In the genomic region with DNA sequence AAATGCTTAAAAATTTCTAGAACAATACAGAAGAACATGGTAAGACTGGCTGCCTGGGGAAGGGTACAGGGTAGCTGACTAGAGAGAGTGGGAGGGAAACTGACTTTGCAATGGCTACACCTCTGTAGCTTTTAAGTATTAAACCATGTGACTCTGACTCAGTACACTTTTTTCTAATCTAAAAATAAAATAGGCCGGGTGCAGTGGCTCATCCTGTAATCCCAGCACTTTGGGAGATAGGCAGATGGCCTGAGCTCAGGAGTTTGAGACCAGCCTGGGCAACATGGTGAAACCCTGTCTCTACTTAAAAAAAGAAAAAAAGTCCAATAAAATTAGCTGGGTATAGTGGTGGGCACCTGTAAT, we compare ENCODE assay signal across 11 cellular contexts. TPM values are rescaled to one million over a fixed set of nuclear protein-coding genes. Genes with fewer than 3 reads are reported as not detected.
A peak's percentile ranks its signal among the peaks of the same experiment; 100 is the strongest.
DNase-seq lines count a peak whose midpoint lies in the region; ATAC-seq and TF ChIP-seq lines count a peak whose summit lies in the region.
"Had no signal": no experiment of that assay in that cellular context is flagged by ENCODE, and none has a peak within 500 bp of the region (broad histone marks: within the 10 kb centered on the region; RNA-seq: fewer than 3 reads in every experiment).

No MANE protein-coding gene starts in this region.

- TF ChIP-seq POLR2A in breast epithelium (IDR thresholded peaks at IDR 0.05) (no peak), body of pancreas (IDR thresholded peaks at IDR 0.05) (no peak)

- peaks cover 26% of the 10 kb centered on the region for H3K4me1 Mint-ChIP-seq in MCF 10A (ENCODE audit: insufficient read depth, unreplicated experiment)
- peaks cover 0 to 3% (median 0%) of the 10 kb centered on the region in 7 donors for H3K4me1 Mint-ChIP-seq in naive thymus-derived CD4-positive, alpha-beta T cell

- H3K4me3 Mint-ChIP-seq in MCF 10A (ENCODE audit: unreplicated experiment): no peak overlapping the region
- H3K4me3 Mint-ChIP-seq in naive thymus-derived CD4-positive, alpha-beta T cell: no peak overlapping the region

- H3K9me3 ChIP-seq in breast epithelium (no peaks in the 10 kb centered on the region), body of pancreas (no peaks in the 10 kb centered on the region), upper lobe of right lung (no peaks in the 10 kb centered on the region)
- no peaks in the 10 kb centered on the region for H3K9me3 ChIP-seq in naive thymus-derived CD4-positive, alpha-beta T cell (ENCODE audit: control insufficient read depth in 2 of 3, low read length in 3 of 3)
- H3K9me3 ChIP-seq: vagina had no signal

- POLR2A ChIA-PET in MCF 10A (lab: Yijun Ruan, JAX): interaction anchor here (0.5 to 2.0 kb wide), 9 partner anchors 8 to 791 kb away, joined by 3 to 10 read pairs (median 4); partner anchors contain the start of genes DPM1 and MOCS3
- POLR2A ChIA-PET in naive thymus-derived CD4-positive, alpha-beta T cell (lab: Charles Lee): no interaction called here

- H3K9me3 Mint-ChIP-seq in MCF 10A (ENCODE audit: unreplicated experiment): no peaks in the 10 kb centered on the region
- peaks cover 0 to 5% (median 0%) of the 10 kb centered on the region in 11 donors for H3K9me3 Mint-ChIP-seq in naive thymus-derived CD4-positive, alpha-beta T cell

- H3K27me3 ChIP-seq in breast epithelium (no peaks in the 10 kb centered on the region), body of pancreas (no peaks in the 10 kb centered on the region), upper lobe of right lung (no peaks in the 10 kb centered on the region)
- H3K27me3 ChIP-seq in naive thymus-derived CD4-positive, alpha-beta T cell (ENCODE audit: control insufficient read depth in 2 of 2, insufficient read depth in 2 of 2, low read length in 2 of 2): no peaks in the 10 kb centered on the region
- H3K27me3 ChIP-seq: vagina had no signal

- TF ChIP-seq CTCF in MCF 10A (IDR thresholded peaks at IDR 0.05; ENCODE audit: unreplicated experiment) (no peak), breast epithelium (IDR thresholded peaks at IDR 0.05) (no peak), body of pancreas (IDR thresholded peaks at IDR 0.05) (no peak), upper lobe of right lung (IDR thresholded peaks at IDR 0.05) (no peak)

- no TSS peak for BruUV-seq in MCF 10A (replicated peaks; lab: Mats Ljungman, UMichigan)

- no peak overlapping the region for H3K4me3 ChIP-seq in breast epithelium
- H3K4me3 ChIP-seq in body of pancreas: no peak overlapping the region
- no peak overlapping the region for H3K4me3 ChIP-seq in upper lobe of right lung
- H3K4me3 ChIP-seq in naive thymus-derived CD4-positive, alpha-beta T cell (ENCODE audit: low read length): no peak overlapping the region
- H3K4me3 ChIP-seq: vagina had no signal

- H3K4me1 ChIP-seq in breast epithelium: peaks cover 0 to 10% of the 10 kb centered on the region in 2 donors
- peaks cover 33% of the 10 kb centered on the region for H3K4me1 ChIP-seq in body of pancreas
- peaks cover 20% of the 10 kb centered on the region for H3K4me1 ChIP-seq in upper lobe of right lung
- H3K4me1 ChIP-seq in naive thymus-derived CD4-positive, alpha-beta T cell (ENCODE audit: control insufficient read depth in 2 of 2, insufficient read depth in 2 of 2, low read length in 2 of 2): no peaks in the 10 kb centered on the region

- H3K27ac Mint-ChIP-seq in MCF 10A (ENCODE audit: low read depth, unreplicated experiment): peak overlapping the region; percentile 94
- no peak overlapping the region for H3K27ac Mint-ChIP-seq in naive thymus-derived CD4-positive, alpha-beta T cell

- CTCF ChIA-PET in MCF 10A (lab: Yijun Ruan, JAX): interaction anchor here (0.7 to 1.9 kb wide), 10 partner anchors 9 to 762 kb away, joined by 3 to 10 read pairs (median 4); no protein-coding TSS in a partner anchor
- CTCF ChIA-PET in naive thymus-derived CD4-positive, alpha-beta T cell (lab: Charles Lee): no interaction called here

- DNase-seq in MCF 10A (ENCODE audit: unreplicated experiment): peak; percentile 67
- no peak for DNase-seq in breast epithelium (ENCODE audit: low spot score in 2 of 2)
- peak in 1 of 4 donors; percentile 37 for DNase-seq in body of pancreas
- DNase-seq in kidney glomerular epithelial cell (lab: John Stamatoyannopoulos, UW): peak; percentile 70
- no peak for DNase-seq in upper lobe of right lung
- no peak for DNase-seq in NCI-H2227 (lab: John Stamatoyannopoulos, UW; ENCODE audit: unreplicated experiment)
- DNase-seq in H4 (ENCODE audit: low spot score): no peak
- no peak for DNase-seq in naive thymus-derived CD4-positive, alpha-beta T cell
- DNase-seq: AML-193, erythroblast had no signal

- 31 to 33% methylated on average over 1 of the region's 1 CpG for WGBS in body of pancreas, 2 donors

- H3K27ac ChIP-seq in breast epithelium: peak overlapping the region in 1 of 2 donors; percentile 79
- H3K27ac ChIP-seq in body of pancreas: peak overlapping the region in 3 of 4 donors; percentile 59 to 87 (median 74)
- no peak overlapping the region for H3K27ac ChIP-seq in upper lobe of right lung
- no peak overlapping the region for H3K27ac ChIP-seq in naive thymus-derived CD4-positive, alpha-beta T cell (ENCODE audit: low read depth, low read length)

- ATAC-seq in body of pancreas (no peak), upper lobe of right lung (peak; percentile 26)
- no peak for ATAC-seq in naive thymus-derived CD4-positive, alpha-beta T cell

- no peaks in the 10 kb centered on the region for H3K36me3 Mint-ChIP-seq in MCF 10A (ENCODE audit: insufficient read depth, unreplicated experiment)
- H3K36me3 Mint-ChIP-seq in naive thymus-derived CD4-positive, alpha-beta T cell: peaks cover 0 to 4% (median 0%) of the 10 kb centered on the region in 5 donors

- H3K27me3 Mint-ChIP-seq in MCF 10A (ENCODE audit: insufficient read depth, unreplicated experiment): no peaks in the 10 kb centered on the region
- peaks cover 0 to 11% (median 8%) of the 10 kb centered on the region in 5 donors for H3K27me3 Mint-ChIP-seq in naive thymus-derived CD4-positive, alpha-beta T cell

- intact Hi-C loops in MCF 10A (cut with micrococcal nuclease): loop anchor here (5.0 kb wide), 1 partner anchor 52 kb away; no protein-coding TSS in a partner anchor
- intact Hi-C loops in breast epithelium (cut with DNase I; ENCODE audit: low total_unique reads): no loop called here
- intact Hi-C loops in body of pancreas (cut with DNase I): no loop called here
- intact Hi-C loops in upper lobe of right lung (cut with DNase I): no loop called here
- intact Hi-C loops in naive thymus-derived CD4-positive, alpha-beta T cell (cut with micrococcal nuclease): no loop called here

- H3K36me3 ChIP-seq in breast epithelium: no peaks in the 10 kb centered on the region
- H3K36me3 ChIP-seq in body of pancreas (replicated peaks in 1 of 2; ENCODE audit: insufficient read depth in 1 of 2, low read depth in 2 of 2): no peaks in the 10 kb centered on the region
- no peaks in the 10 kb centered on the region for H3K36me3 ChIP-seq in upper lobe of right lung
- no peaks in the 10 kb centered on the region for H3K36me3 ChIP-seq in naive thymus-derived CD4-positive, alpha-beta T cell (ENCODE audit: control insufficient read depth in 2 of 3, insufficient read depth in 3 of 3, low read length in 3 of 3)
- H3K36me3 ChIP-seq: vagina had no signal

RNA-seq across cellular contexts. Expression of gene ATP9A, which starts 18.5 kb away (rescaled TPM):
- total RNA-seq in MCF 10A (2022): 7.3 and 16.4 TPM in 2 replicates
- 10 to 100 TPM; 41.6 to 98.4 (median 50.8) TPM for total RNA-seq in breast epithelium
- total RNA-seq in body of pancreas: 10 to 100 TPM; 16.8 to 24.6 TPM
- 32.1 TPM for total RNA-seq in upper lobe of right lung
- 3.6 and 4.1 TPM in 2 replicates for total RNA-seq in H4 (2014; rRNA removed; shearing (Covaris generic))
- 1 to 10 TPM in 2 of 5 experiments, under 1 TPM in 2, not detected in 1; 0.05 to 2.0 (median 0.83) TPM for total RNA-seq in naive thymus-derived CD4-positive, alpha-beta T cell
- not detected for polyA plus RNA-seq in naive thymus-derived CD4-positive, alpha-beta T cell

RNA-seq across cellular contexts. Expression of gene SALL4, which starts 52.7 kb away (rescaled TPM):
- 0.49 and 0.61 TPM in 2 replicates for total RNA-seq in MCF 10A (2022)
- under 1 TPM; 0.29 to 0.33 (median 0.32) TPM for total RNA-seq in breast epithelium
- total RNA-seq in body of pancreas: 1 to 10 TPM; 1.6 to 5.9 TPM
- total RNA-seq in upper lobe of right lung: 0.43 TPM
- not detected in 2 replicates for total RNA-seq in H4 (2014; rRNA removed; shearing (Covaris generic))
- under 1 TPM in 3 of 5 experiments, not detected in 2; 0.15 to 0.32 (median 0.17) TPM for total RNA-seq in naive thymus-derived CD4-positive, alpha-beta T cell
- not detected for polyA plus RNA-seq in naive thymus-derived CD4-positive, alpha-beta T cell
- total RNA-seq: vagina had no signal

Comparison
In these comparisons a context has a peak if more than half of its experiments do, and no peak if none do; other contexts are left out.
1. DNase-seq: peak in MCF 10A (single experiment) and kidney glomerular epithelial cell (single experiment); none in breast epithelium (0 of 2), upper lobe of right lung (single experiment), NCI-H2227 (single experiment), H4 (single experiment) and naive thymus-derived CD4-positive, alpha-beta T cell (0 of 9).
2. H3K27ac ChIP-seq: peak in body of pancreas (3 of 4); none in upper lobe of right lung (single experiment) and naive thymus-derived CD4-positive, alpha-beta T cell (single experiment).